3 cellular contexts compared by ENCODE assay signal in genomic region chr12:70880744-70881143, GRCh38.
A peak's percentile ranks its signal among the peaks of the same experiment; 100 is the strongest.
TF ChIP-seq lines count a peak whose summit lies in the region.

No MANE protein-coding gene starts in this region.

TF ChIP-seq in HCT116, 20 proteins besides CTCF, POLR2A, EP300 and RAD21:
- no peak for TF ChIP-seq TCF7L2 (IDR thresholded peaks at IDR 0.05; ENCODE audit: borderline replicate concordance, extremely low read depth, insufficient read depth, insufficient read length)
- no peak for TF ChIP-seq YY1 (IDR thresholded peaks at IDR 0.05; ENCODE audit: extremely low read depth, insufficient replicate concordance, low read depth, low read length)
- TF ChIP-seq ATF3 (IDR thresholded peaks at IDR 0.05) = no peak
- TF ChIP-seq EGR1 (IDR thresholded peaks at IDR 0.05; ENCODE audit: low read depth) = no peak
- TF ChIP-seq FOSL1 (IDR thresholded peaks at IDR 0.05; ENCODE audit: low read depth) = no peak

TF ChIP-seq in HEK293, 187 proteins besides CTCF, POLR2A, EP300 and RAD21:
- TF ChIP-seq ATF2 (tag by site-specific recombination; IDR thresholded peaks at IDR 0.05; ENCODE audit: low read depth) (peak; percentile 71), ZNF362 (tag by site-specific recombination; IDR thresholded peaks at IDR 0.05) (no peak), HIC1 (tag by site-specific recombination; IDR thresholded peaks at IDR 0.05) (no peak), GLI2 (tag by site-specific recombination; IDR thresholded peaks at IDR 0.05; ENCODE audit: borderline replicate concordance, low read depth) (no peak), ZNF704 (tag by site-specific recombination; IDR thresholded peaks at IDR 0.05) (no peak), ZNF580 (tag by site-specific recombination; IDR thresholded peaks at IDR 0.05) (no peak), ZFP37 (tag by site-specific recombination; IDR thresholded peaks at IDR 0.05) (no peak)

TF ChIP-seq in K562, 482 proteins besides CTCF, POLR2A, EP300 and RAD21:
- TF ChIP-seq TCF7 (IDR thresholded peaks at IDR 0.05; ENCODE audit: borderline replicate concordance) = no peak
- no peak for TF ChIP-seq TARDBP (IDR thresholded peaks at IDR 0.05)
- TF ChIP-seq KDM4B (IDR thresholded peaks at IDR 0.05; ENCODE audit: borderline replicate concordance in 2 of 2, low read depth in 1 of 2) = no peak
- TF ChIP-seq MNT (conservative IDR thresholded peaks at IDR 0.05) = no peak
- peak; percentile 70 for TF ChIP-seq ATF3 (IDR thresholded peaks at IDR 0.05)
- no peak for TF ChIP-seq ATF3 (CRISPR knock-in tag; conservative IDR thresholded peaks at IDR 0.05)
- TF ChIP-seq ZNF511 (CRISPR knock-in tag; IDR thresholded peaks at IDR 0.05) = no peak
